ENCODE assay signal across 1 cellular context in genomic region chr6:80480478-80481157, GRCh38.
TF ChIP-seq lines count a peak whose summit lies in the region.

No MANE protein-coding gene starts in this region.

TF ChIP-seq in IMR-90, 13 proteins besides CTCF, POLR2A, EP300 and RAD21 (continued from another document):
- TF ChIP-seq USF2 (IDR thresholded peaks at IDR 0.05; ENCODE audit: low read depth, low read length) (no peak), MAFK (IDR thresholded peaks at IDR 0.05; ENCODE audit: low read depth, low read length) (no peak), MAZ (IDR thresholded peaks at IDR 0.05; ENCODE audit: borderline replicate concordance, low read depth, low read length) (no peak), FOS (IDR thresholded peaks at IDR 0.05; ENCODE audit: low read depth, low read length) (no peak), MXI1 (IDR thresholded peaks at IDR 0.05; ENCODE audit: borderline replicate concordance, low read depth, low read length) (no peak), CHD1 (IDR thresholded peaks at IDR 0.05; ENCODE audit: low read depth, low read length) (no peak), CEBPB (IDR thresholded peaks at IDR 0.05; ENCODE audit: low read depth, low read length) (no peak)
